Comparison of ENCODE assay signal across 12 cellular contexts in genomic region chr3:49296781-49297420, GRCh38. TPM values are rescaled to one million over a fixed set of nuclear protein-coding genes. Genes with fewer than 3 reads are reported as not detected.
A peak's percentile ranks its signal among the peaks of the same experiment; 100 is the strongest.
DNase-seq lines count a peak whose midpoint lies in the region; ATAC-seq and TF ChIP-seq lines count a peak whose summit lies in the region.
"Had no signal": no experiment of that assay in that cellular context is flagged by ENCODE, and none has a peak within 500 bp of the region (broad histone marks: within the 10 kb centered on the region; RNA-seq: fewer than 3 reads in every experiment).

No MANE protein-coding gene starts in this region.

- H2AFZ ChIP-seq in osteoblast (ENCODE audit: low read length): no peak overlapping the region

- no peaks in the 10 kb centered on the region for H3K27me3 ChIP-seq in osteoblast (ENCODE audit: insufficient read depth, low read length)

- H3K79me2 ChIP-seq in osteoblast (ENCODE audit: insufficient read depth, low read length): no peaks in the 10 kb centered on the region

- H3K9me3 ChIP-seq in osteoblast (ENCODE audit: low read depth, low read length): no peaks in the 10 kb centered on the region

- H3K27ac Mint-ChIP-seq in activated T-helper 1 cell treated with anti-CD3 and anti-CD28 coated beads, Interleukin-12 subunit alpha, Interleukin-12 subunit beta, Interleukin-2, Interleukin-4 antibody, amounts not matched to agents 30 ng/mL and 10 ng/mL and 1 ng/mL, durations not matched to agents 14 hours and 24 hours and 36 hours: peak overlapping the region; percentile 62

- H3K4me1 ChIP-seq in osteoblast (ENCODE audit: insufficient read depth, low read length): no peaks in the 10 kb centered on the region

- no peak for ATAC-seq in GM18498 (IDR thresholded peaks at IDR 0.05; ENCODE audit: unreplicated experiment)

- DNase-seq in AG20443 (ENCODE audit: low spot score) (peak; percentile 47), fibroblast of peridontal ligament (ENCODE audit: extremely low read depth) (peak; percentile 57), osteoblast (ENCODE audit: insufficient read length, low spot score, missing footprints) (peak; percentile 72), T-helper 2 cell (no peak), NCI-H526 treated with DMSO at 0.1 percent for 48 hours (lab: John Stamatoyannopoulos, UW) (no peak), COLO829 (ENCODE audit: low spot score) (no peak)
- no peak for DNase-seq in activated T-helper 1 cell treated with anti-CD3 and anti-CD28 coated beads, Interleukin-12 subunit alpha, Interleukin-12 subunit beta, Interleukin-2, Interleukin-4 antibody, amounts not matched to agents 30 ng/mL and 10 ng/mL and 1 ng/mL, durations not matched to agents 14 hours and 24 hours and 36 hours (ENCODE audit: low spot score)
- DNase-seq: Calu3; effector CD4-positive, alpha-beta T cell; NCI-H187; SHP77 had no signal

- no peak overlapping the region for H3K4me3 ChIP-seq in osteoblast (ENCODE audit: insufficient read depth, low read length)

- no peaks in the 10 kb centered on the region for H3K9me3 Mint-ChIP-seq in activated T-helper 1 cell treated with anti-CD3 and anti-CD28 coated beads, Interleukin-12 subunit alpha, Interleukin-12 subunit beta, Interleukin-2, Interleukin-4 antibody, amounts not matched to agents 30 ng/mL and 10 ng/mL and 1 ng/mL, durations not matched to agents 14 hours and 24 hours and 36 hours

- no peaks in the 10 kb centered on the region for H3K27me3 Mint-ChIP-seq in activated T-helper 1 cell treated with anti-CD3 and anti-CD28 coated beads, Interleukin-12 subunit alpha, Interleukin-12 subunit beta, Interleukin-2, Interleukin-4 antibody, amounts not matched to agents 30 ng/mL and 10 ng/mL and 1 ng/mL, durations not matched to agents 14 hours and 24 hours and 36 hours (ENCODE audit: insufficient read depth)

- H3K4me3 Mint-ChIP-seq in activated T-helper 1 cell treated with anti-CD3 and anti-CD28 coated beads, Interleukin-12 subunit alpha, Interleukin-12 subunit beta, Interleukin-2, Interleukin-4 antibody, amounts not matched to agents 30 ng/mL and 10 ng/mL and 1 ng/mL, durations not matched to agents 14 hours and 24 hours and 36 hours: no peak overlapping the region

- H3K27ac ChIP-seq in osteoblast (ENCODE audit: low read depth, low read length): no peak overlapping the region

- H3K4me1 Mint-ChIP-seq in activated T-helper 1 cell treated with anti-CD3 and anti-CD28 coated beads, Interleukin-12 subunit alpha, Interleukin-12 subunit beta, Interleukin-2, Interleukin-4 antibody, amounts not matched to agents 30 ng/mL and 10 ng/mL and 1 ng/mL, durations not matched to agents 14 hours and 24 hours and 36 hours (ENCODE audit: low read depth): peaks cover 3% of the 10 kb centered on the region

- TF ChIP-seq CTCF in osteoblast (IDR thresholded peaks at IDR 0.05; ENCODE audit: extremely low read depth, low read depth, low read length): no peak

- H3K36me3 ChIP-seq in osteoblast (ENCODE audit: insufficient read depth, low read length): peaks cover 81% of the 10 kb centered on the region

- H3K36me3 Mint-ChIP-seq in activated T-helper 1 cell treated with anti-CD3 and anti-CD28 coated beads, Interleukin-12 subunit alpha, Interleukin-12 subunit beta, Interleukin-2, Interleukin-4 antibody, amounts not matched to agents 30 ng/mL and 10 ng/mL and 1 ng/mL, durations not matched to agents 14 hours and 24 hours and 36 hours (ENCODE audit: low read depth): peaks cover 49% of the 10 kb centered on the region

- intact Hi-C loops in activated T-helper 1 cell treated with anti-CD3 and anti-CD28 coated beads, Interleukin-12 subunit alpha, Interleukin-12 subunit beta, Interleukin-2, Interleukin-4 antibody, amounts not matched to agents 30 ng/mL and 10 ng/mL and 1 ng/mL, durations not matched to agents 14 hours and 24 hours and 36 hours (cut with micrococcal nuclease): no loop called here

- no peaks in the 10 kb centered on the region for H4K20me1 ChIP-seq in osteoblast (ENCODE audit: insufficient read depth, low read length)

- no peak overlapping the region for H3K4me2 ChIP-seq in osteoblast (ENCODE audit: insufficient read depth, low read length)

RNA-seq across cellular contexts. Expression of gene C3orf62, which starts 19.9 kb away (rescaled TPM):
- 9.1 and 10.1 TPM in 2 replicates for total RNA-seq in activated T-helper 1 cell treated with anti-CD3 and anti-CD28 coated beads, Interleukin-12 subunit alpha, Interleukin-12 subunit beta, Interleukin-2, Interleukin-4 antibody, amounts not matched to agents 30 ng/mL and 10 ng/mL and 1 ng/mL, durations not matched to agents 14 hours and 24 hours and 36 hours
- total RNA-seq in osteoblast: 1.8 and 3.6 TPM in 2 replicates

RNA-seq across cellular contexts. Expression of gene USP4, which starts 43.0 kb away (rescaled TPM):
- total RNA-seq in activated T-helper 1 cell treated with anti-CD3 and anti-CD28 coated beads, Interleukin-12 subunit alpha, Interleukin-12 subunit beta, Interleukin-2, Interleukin-4 antibody, amounts not matched to agents 30 ng/mL and 10 ng/mL and 1 ng/mL, durations not matched to agents 14 hours and 24 hours and 36 hours: 84.4 and 90.2 TPM in 2 replicates
- total RNA-seq in osteoblast: 20.3 and 22.1 TPM in 2 replicates

Comparison
In these comparisons a context has a peak if more than half of its experiments do, and no peak if none do; other contexts are left out.
1. DNase-seq: peak in AG20443 (single experiment), fibroblast of peridontal ligament (single experiment) and osteoblast (single experiment); none in activated T-helper 1 cell treated with anti-CD3 and anti-CD28 coated beads, Interleukin-12 subunit alpha, Interleukin-12 subunit beta, Interleukin-2, Interleukin-4 antibody, amounts not matched to agents 30 ng/mL and 10 ng/mL and 1 ng/mL, durations not matched to agents 14 hours and 24 hours and 36 hours (single experiment), T-helper 2 cell (0 of 5), NCI-H526 treated with DMSO at 0.1 percent for 48 hours (single experiment) and COLO829 (single experiment).